Comparison of ENCODE assay signal across 8 cellular contexts in genomic region chr7:6008668-6009611, GRCh38. TPM values are rescaled to one million over a fixed set of nuclear protein-coding genes. Genes with fewer than 3 reads are reported as not detected.
DNase-seq lines count a peak whose midpoint lies in the region; ATAC-seq, FAIRE-seq and TF ChIP-seq lines count a peak whose summit lies in the region.

AIMP2 (plus strand) TSS chr7:6009272; CDS start chr7:6009364, 92 bp downstream.
A gene with protein sequence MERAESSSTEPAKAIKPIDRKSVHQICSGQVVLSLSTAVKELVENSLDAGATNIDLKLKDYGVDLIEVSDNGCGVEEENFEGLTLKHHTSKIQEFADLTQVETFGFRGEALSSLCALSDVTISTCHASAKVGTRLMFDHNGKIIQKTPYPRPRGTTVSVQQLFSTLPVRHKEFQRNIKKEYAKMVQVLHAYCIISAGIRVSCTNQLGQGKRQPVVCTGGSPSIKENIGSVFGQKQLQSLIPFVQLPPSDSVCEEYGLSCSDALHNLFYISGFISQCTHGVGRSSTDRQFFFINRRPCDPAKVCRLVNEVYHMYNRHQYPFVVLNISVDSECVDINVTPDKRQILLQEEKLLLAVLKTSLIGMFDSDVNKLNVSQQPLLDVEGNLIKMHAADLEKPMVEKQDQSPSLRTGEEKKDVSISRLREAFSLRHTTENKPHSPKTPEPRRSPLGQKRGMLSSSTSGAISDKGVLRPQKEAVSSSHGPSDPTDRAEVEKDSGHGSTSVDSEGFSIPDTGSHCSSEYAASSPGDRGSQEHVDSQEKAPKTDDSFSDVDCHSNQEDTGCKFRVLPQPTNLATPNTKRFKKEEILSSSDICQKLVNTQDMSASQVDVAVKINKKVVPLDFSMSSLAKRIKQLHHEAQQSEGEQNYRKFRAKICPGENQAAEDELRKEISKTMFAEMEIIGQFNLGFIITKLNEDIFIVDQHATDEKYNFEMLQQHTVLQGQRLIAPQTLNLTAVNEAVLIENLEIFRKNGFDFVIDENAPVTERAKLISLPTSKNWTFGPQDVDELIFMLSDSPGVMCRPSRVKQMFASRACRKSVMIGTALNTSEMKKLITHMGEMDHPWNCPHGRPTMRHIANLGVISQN (minus strand): TSS chr7:6009049. CDS start chr7:6009019, 30 bp downstream.

- H2AFZ ChIP-seq in mammary epithelial cell (ENCODE audit: low read depth, low read length): peak within 1 kb of the TSS; percentile 91

- no peaks in the 10 kb centered on the region for H4K20me1 ChIP-seq in mammary epithelial cell (ENCODE audit: insufficient read depth, low read length)

- peaks cover 61% of the 10 kb centered on the region for H3K79me2 ChIP-seq in mammary epithelial cell (ENCODE audit: insufficient read depth, low read length)

- DNase-seq in AG08395 (ENCODE audit: low spot score): peak; percentile 95
- peak; percentile 98 for DNase-seq in NCI-H2227 (lab: John Stamatoyannopoulos, UW; ENCODE audit: unreplicated experiment)
- DNase-seq in WERI-Rb-1: peak; percentile 98
- DNase-seq in mammary epithelial cell: peak; percentile 99
- peak; percentile 100 for DNase-seq in small intestine

- H3K27me3 ChIP-seq in WERI-Rb-1 (ENCODE audit: insufficient read depth, low read depth, severe bottlenecking): no peaks in the 10 kb centered on the region
- H3K27me3 ChIP-seq in mammary epithelial cell (ENCODE audit: insufficient read depth, low read length): no peaks in the 10 kb centered on the region
- no peaks in the 10 kb centered on the region for H3K27me3 ChIP-seq in iPS-20b (ENCODE audit: insufficient read depth, low read length)
- no peaks in the 10 kb centered on the region for H3K27me3 ChIP-seq in small intestine (ENCODE audit: control insufficient read depth in 2 of 2, insufficient read depth in 2 of 2, low read length in 2 of 2)

- in situ Hi-C loops in mammary epithelial cell (cut with MboI; ENCODE audit: low sequenced_read_pairs in 2 of 2): no loop called here

- CTCF ChIA-PET in mammary epithelial cell (lab: Charles Lee; ENCODE audit: low non-redundant PET): interaction anchor here (0.6 kb wide), 1 partner anchor 12 kb away, joined by 4 read pairs; no protein-coding TSS in a partner anchor

- BruUV-seq in mammary epithelial cell (replicated peaks; lab: Mats Ljungman, UMichigan): TSS peak; percentile 58

- H3K4me2 ChIP-seq in mammary epithelial cell (ENCODE audit: insufficient read depth, low read depth, low read length): peak within 1 kb of the TSS; percentile 92

- peak within 1 kb of the TSS; percentile 85 for H3K4me3 ChIP-seq in WERI-Rb-1 (ENCODE audit: low read depth, low read length)
- peak within 1 kb of the TSS; percentile 63 to 96 (median 80) for H3K4me3 ChIP-seq in mammary epithelial cell (replicated peaks in 1 of 3; ENCODE audit: insufficient read depth in 1 of 3, low read depth in 2 of 3, low read length in 3 of 3)
- H3K4me3 ChIP-seq in iPS-20b (ENCODE audit: low read length): peak within 1 kb of the TSS; percentile 88
- H3K4me3 ChIP-seq in small intestine (ENCODE audit: low read depth in 1 of 2, low read length in 2 of 2): peak within 1 kb of the TSS; percentile 81 to 91

- H3K9ac ChIP-seq in mammary epithelial cell (ENCODE audit: insufficient read depth, low read length) (peak within 1 kb of the TSS; percentile 71), iPS-20b (ENCODE audit: low read depth, low read length) (peak within 1 kb of the TSS; percentile 92)

- TF ChIP-seq CTCF in WERI-Rb-1 (IDR thresholded peaks at IDR 0.05; ENCODE audit: low read depth, low read length) (0 out of 2 replicates have a peak, but pooled peaks have one; percentile 29), mammary epithelial cell (conservative IDR thresholded peaks at IDR 0.05 in 1 of 2, IDR thresholded peaks at IDR 0.05 in 1 of 2; ENCODE audit: extremely low read depth in 1 of 2, insufficient read depth in 1 of 2, low read depth in 1 of 2, low read length in 2 of 2) (peak in 1 of 2 donors; percentile 14)

- no peaks in the 10 kb centered on the region for H3K9me3 ChIP-seq in WERI-Rb-1 (ENCODE audit: severe bottlenecking)
- H3K9me3 ChIP-seq in mammary epithelial cell (replicated peaks; ENCODE audit: insufficient read depth, low read length): no peaks in the 10 kb centered on the region
- no peaks in the 10 kb centered on the region for H3K9me3 ChIP-seq in iPS-20b (ENCODE audit: insufficient read depth, low read depth, low read length)
- no peaks in the 10 kb centered on the region for H3K9me3 ChIP-seq in small intestine (ENCODE audit: control insufficient read depth, low read depth)

- FAIRE-seq in small intestine (lab: Jason Lieb, UNC): no peak

- ATAC-seq in GM18873 (IDR thresholded peaks at IDR 0.05; ENCODE audit: low FRiP score, unreplicated experiment) (peak; percentile 93), HG03139 (IDR thresholded peaks at IDR 0.05; ENCODE audit: unreplicated experiment) (peak; percentile 90)

- H3K36me3 ChIP-seq in WERI-Rb-1: peaks cover 21% of the 10 kb centered on the region
- peaks cover 4% of the 10 kb centered on the region for H3K36me3 ChIP-seq in mammary epithelial cell (ENCODE audit: insufficient read depth, low read length)
- H3K36me3 ChIP-seq in iPS-20b (ENCODE audit: insufficient read depth, low read depth, low read length): peaks cover 29% of the 10 kb centered on the region
- no peaks in the 10 kb centered on the region for H3K36me3 ChIP-seq in small intestine (ENCODE audit: control insufficient read depth in 2 of 2, insufficient read depth in 2 of 2, low read length in 2 of 2)

- intact Hi-C loops in mammary epithelial cell (cut with micrococcal nuclease): no loop called here

- H3K27ac ChIP-seq in WERI-Rb-1 (peak within 1 kb of the TSS; percentile 78), mammary epithelial cell (ENCODE audit: insufficient read depth, low read depth, low read length) (peak within 1 kb of the TSS; percentile 73), iPS-20b (ENCODE audit: low read length) (no peak within 1 kb of the TSS), small intestine (ENCODE audit: low read depth in 1 of 2, low read length in 1 of 2) (peak within 1 kb of the TSS; percentile 97 to 99)

- WGBS in mammary epithelial cell (ENCODE audit: low coverage, missing lambda C conversion rate): 2% methylated on average over 60 of the region's 84 CpGs
- 0 to 1% (median 1%) methylated on average over 80 to 84 of the region's 84 CpGs for WGBS in small intestine, 3 donors

- peaks cover 7% of the 10 kb centered on the region for H3K4me1 ChIP-seq in mammary epithelial cell (ENCODE audit: insufficient read depth, low read length)
- peaks cover 3% of the 10 kb centered on the region; the same call in 1 of the 2 replicates for H3K4me1 ChIP-seq in iPS-20b (ENCODE audit: insufficient read depth, low read length)
- H3K4me1 ChIP-seq in small intestine (ENCODE audit: control insufficient read depth in 2 of 2, insufficient read depth in 1 of 2, low read depth in 1 of 2, low read length in 1 of 2): peaks cover 2 to 4% of the 10 kb centered on the region in 2 donors

- dilution Hi-C loops in mammary epithelial cell (cut with HindIII; ENCODE audit: low sequenced_read_pairs): no loop called here

RNA-seq across cellular contexts. Expression of gene AIMP2, which starts in this region (rescaled TPM):
- total RNA-seq in mammary epithelial cell: 10 to 100 TPM; 47.7 to 58.4 TPM
- polyA plus RNA-seq in mammary epithelial cell (81.6 TPM), small intestine (10 to 100 TPM; 61.9 to 75.3 (median 74.7) TPM)
- polyA minus RNA-seq in mammary epithelial cell: 82.1 TPM

RNA-seq across cellular contexts. Expression of the second gene that starts in this region (rescaled TPM):
- total RNA-seq in mammary epithelial cell: 10 to 100 TPM; 19.8 to 27.8 TPM
- polyA plus RNA-seq in mammary epithelial cell: 7.5 TPM
- 29.5 TPM for polyA minus RNA-seq in mammary epithelial cell
- 1 to 10 TPM; 5.4 to 6.5 (median 5.6) TPM for polyA plus RNA-seq in small intestine
